In genomic region chr10:12251581-12251980, GRCh38 we compare ENCODE assay signal across 17 cellular contexts. TPM values are rescaled to one million over a fixed set of nuclear protein-coding genes. Genes with fewer than 3 reads are reported as not detected.
DNase-seq lines count a peak whose midpoint lies in the region; ATAC-seq and FAIRE-seq lines count a peak whose summit lies in the region.
"Had no signal": no experiment of that assay in that cellular context is flagged by ENCODE, and none has a peak within 500 bp of the region (broad histone marks: within the 10 kb centered on the region; RNA-seq: fewer than 3 reads in every experiment).

No MANE protein-coding gene starts in this region.

- no peak for ATAC-seq in left cardiac atrium
- ATAC-seq: A549; CD8-positive, alpha-beta T cell had no signal

- DNase-seq in cardiac septum (ENCODE audit: low spot score) = peak; percentile 3
- no peak for DNase-seq in left cardiac atrium
- peak; percentile 51 for DNase-seq in mesenteric fat pad (ENCODE audit: low spot score)
- no peak for DNase-seq in urothelium cell line (ENCODE audit: low spot score)
- DNase-seq in activated effector memory CD4-positive, alpha-beta T cell treated with anti-CD3 and anti-CD28 coated beads, Interleukin-2, amount 50 U/mL, for 16 hours = no peak
- DNase-seq: AML-193; Caco-2; Calu3; CD4-positive, alpha-beta T cell; CD8-positive, alpha-beta T cell; DMS79 treated with DMSO at 0.1 percent for 48 hours; GF-D8 had no signal

- FAIRE-seq in urothelium cell line (lab: Jason Lieb, UNC) = no peak
- FAIRE-seq: A549, D721Med, G401.6, GM12891, GM19239 had no signal

- intact Hi-C loops in cardiac septum (cut with DNase I) = no loop called here
- intact Hi-C loops in left cardiac atrium (cut with DNase I) = no loop called here

RNA-seq across cellular contexts. Expression of gene CDC123, which starts 55.6 kb away (rescaled TPM):
- 44.2 TPM for total RNA-seq in cardiac septum
- total RNA-seq in left cardiac atrium = 10 to 100 TPM; 56.7 to 83.8 TPM
- total RNA-seq in mesenteric fat pad = 62.5 TPM

RNA-seq across cellular contexts. Expression of gene NUDT5, which starts 55.9 kb away (rescaled TPM):
- total RNA-seq in cardiac septum = 10.5 TPM
- 10 to 100 TPM; 19.6 to 24.3 TPM for total RNA-seq in left cardiac atrium
- total RNA-seq in mesenteric fat pad = 52.2 TPM

Comparison
In these comparisons a context has a peak if more than half of its experiments do, and no peak if none do; other contexts are left out.
1. DNase-seq: peak in cardiac septum (single experiment) and mesenteric fat pad (single experiment); none in left cardiac atrium (single experiment), urothelium cell line (single experiment) and activated effector memory CD4-positive, alpha-beta T cell treated with anti-CD3 and anti-CD28 coated beads, Interleukin-2, amount 50 U/mL, for 16 hours (single experiment).